Comparison of ENCODE assay signal across 22 cellular contexts in the genomic region with DNA sequence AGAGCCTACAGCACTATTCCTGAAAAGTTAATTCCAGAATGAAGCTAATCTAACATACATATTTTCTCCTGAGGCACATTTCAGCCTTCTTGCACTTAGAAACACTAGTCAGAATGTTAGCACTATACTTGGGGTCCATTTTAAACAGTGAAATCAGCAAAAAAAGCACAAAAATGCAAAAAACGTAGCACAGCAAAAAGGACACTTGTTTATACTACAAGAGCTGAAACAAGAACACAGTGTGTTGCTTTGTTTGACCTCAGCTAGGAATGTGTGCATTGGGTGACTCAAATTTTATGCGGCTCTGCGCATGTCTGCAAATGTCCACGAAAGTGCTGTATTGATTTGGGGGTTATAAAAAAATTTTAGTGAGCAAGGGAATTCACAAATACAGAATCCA.
"Had no signal": no experiment of that assay in that cellular context is flagged by ENCODE, and none has a peak within 500 bp of the region (broad histone marks: within the 10 kb centered on the region; RNA-seq: fewer than 3 reads in every experiment).

No MANE protein-coding gene starts in this region.

- H3K4me3 ChIP-seq: coronary artery, gastrocnemius medialis, heart right ventricle, right atrium auricular region, smooth muscle cell, suprapubic skin, thyroid gland, uterus had no signal

- H3K9me3 ChIP-seq: gastrocnemius medialis, heart right ventricle, right atrium auricular region, suprapubic skin, thyroid gland, uterus had no signal

- H3K27me3 Mint-ChIP-seq: type B pancreatic cell had no signal

- H3K36me3 Mint-ChIP-seq: type B pancreatic cell had no signal

- H3K27ac ChIP-seq: coronary artery, gastrocnemius medialis, heart right ventricle, right atrium auricular region, suprapubic skin, thyroid gland, uterus had no signal

- H3K4me1 Mint-ChIP-seq: endodermal cell had no signal

- H3K27ac Mint-ChIP-seq: endodermal cell; naive thymus-derived CD4-positive, alpha-beta T cell; nephron progenitor cell; type B pancreatic cell had no signal

- H3K27me3 ChIP-seq: gastrocnemius medialis, heart right ventricle, right atrium auricular region, suprapubic skin, thyroid gland, uterus had no signal

- H3K4me1 ChIP-seq: gastrocnemius medialis, right atrium auricular region, suprapubic skin, uterus had no signal

- DNase-seq: effector CD4-positive, alpha-beta T cell; endodermal cell; erythroblast; gastrocnemius medialis; heart right ventricle; hypothalamus; kidney; left cardiac atrium; left ventricle myocardium superior; naive thymus-derived CD4-positive, alpha-beta T cell; nephron progenitor cell; posterior cingulate gyrus; stimulated activated CD4-positive, alpha-beta T cell treated with anti-CD3 and anti-CD28 coated beads, Interleukin-2, amount 100 ng/mL, for 48 hours; stimulated activated naive CD4-positive, alpha-beta T cell treated with Interleukin-2 at 50 U/mL for 16 hours; thyroid gland; uterus had no signal

- H3K9me3 Mint-ChIP-seq: endodermal cell, nephron progenitor cell had no signal

- H3K36me3 ChIP-seq: gastrocnemius medialis, heart right ventricle, right atrium auricular region, suprapubic skin, thyroid gland, uterus had no signal

- FAIRE-seq: endothelial cell of umbilical vein, kidney had no signal

- ATAC-seq: gastrocnemius medialis; heart right ventricle; left cardiac atrium; left ventricle myocardium superior; naive thymus-derived CD4-positive, alpha-beta T cell had no signal

- H3K4me2 ChIP-seq: smooth muscle cell had no signal

- H3K4me3 Mint-ChIP-seq: endodermal cell; naive thymus-derived CD4-positive, alpha-beta T cell; nephron progenitor cell; type B pancreatic cell had no signal
